Comparison of ENCODE assay signal across 8 cellular contexts in genomic region chr21:33266050-33266783, GRCh38. TPM values are rescaled to one million over a fixed set of nuclear protein-coding genes. Genes with fewer than 3 reads are reported as not detected.
DNase-seq lines count a peak whose midpoint lies in the region; ATAC-seq lines count a peak whose summit lies in the region.

Gene IL10RB, plus strand, starts transcription at chr21:33266367. Its CDS starts 99 bp downstream, at chr21:33266466.

- peak; percentile 74 for DNase-seq in Ammon's horn (ENCODE audit: low spot score)
- DNase-seq in HT-29 (ENCODE audit: low spot score): peak; percentile 49
- DNase-seq in OCI-M1 (lab: John Stamatoyannopoulos, UW): peak; percentile 88
- peak; percentile 64 for DNase-seq in activated T-cell treated with anti-CD3 and anti-CD28 coated beads for 4 hours
- peak; percentile 79 for DNase-seq in epidermal melanocyte (ENCODE audit: insufficient read length, low spot score)
- peak; percentile 70 for DNase-seq in mucosa of gallbladder (ENCODE audit: low spot score)
- DNase-seq in stimulated activated CD8-positive, alpha-beta memory T cell treated with anti-CD3 and anti-CD28 coated beads, Interleukin-4, amount 100 ng/mL, for 1 hour (ENCODE audit: low read depth in 2 of 2, low spot score in 1 of 2): peak; percentile 45 to 46

- ATAC-seq in GM19324 (IDR thresholded peaks at IDR 0.05; ENCODE audit: low FRiP score, unreplicated experiment): peak; percentile 48

RNA-seq across cellular contexts. Expression of gene IL10RB, which starts in this region (rescaled TPM):
- total RNA-seq in HT-29 (2014; rRNA removed; shearing (Covaris generic)): 10.3 and 13.4 TPM in 2 replicates
- 31.2 TPM for total RNA-seq in mucosa of gallbladder

Comparison
In these comparisons a context has a peak if more than half of its experiments do, and no peak if none do; other contexts are left out.
1. Peak in every context shown above with its lines: DNase-seq and ATAC-seq.